ENCODE assay signal across 9 cellular contexts in genomic region chr19:38793186-38793585, GRCh38. TPM values are rescaled to one million over a fixed set of nuclear protein-coding genes. Genes with fewer than 3 reads are reported as not detected.
DNase-seq lines count a peak whose midpoint lies in the region; ATAC-seq lines count a peak whose summit lies in the region.
"Had no signal": no experiment of that assay in that cellular context is flagged by ENCODE, and none has a peak within 500 bp of the region (broad histone marks: within the 10 kb centered on the region; RNA-seq: fewer than 3 reads in every experiment).

No MANE protein-coding gene starts in this region.

- no peak for ATAC-seq in GM21786 (IDR thresholded peaks at IDR 0.05; ENCODE audit: unreplicated experiment)

- H3K4me3 Mint-ChIP-seq in activated naive CD4-positive, alpha-beta T cell treated with anti-CD3 and anti-CD28 coated beads, Interleukin-2, amount 50 U/mL, for 24 hours, result peak overlapping the region; percentile 73
- H3K4me3 Mint-ChIP-seq in activated CD4-positive, alpha-beta memory T cell treated with anti-CD3 and anti-CD28 coated beads for 36 hours, result peak overlapping the region; percentile 40

- POLR2A ChIA-PET in activated CD4-positive, alpha-beta memory T cell treated with anti-CD3 and anti-CD28 coated beads for 36 hours (lab: Charles Lee), result interaction anchor here (1.4 kb wide), 1 partner anchor 56 kb away, joined by 4 read pairs; no protein-coding TSS in a partner anchor

- H3K4me1 Mint-ChIP-seq in activated naive CD4-positive, alpha-beta T cell treated with anti-CD3 and anti-CD28 coated beads, Interleukin-2, amount 50 U/mL, for 24 hours, result peaks cover 4% of the 10 kb centered on the region
- H3K4me1 Mint-ChIP-seq in activated CD4-positive, alpha-beta memory T cell treated with anti-CD3 and anti-CD28 coated beads for 36 hours (ENCODE audit: low read depth), result peaks cover 6% of the 10 kb centered on the region

- H3K36me3 Mint-ChIP-seq in activated naive CD4-positive, alpha-beta T cell treated with anti-CD3 and anti-CD28 coated beads, Interleukin-2, amount 50 U/mL, for 24 hours, result no peaks in the 10 kb centered on the region
- H3K36me3 Mint-ChIP-seq in activated CD4-positive, alpha-beta memory T cell treated with anti-CD3 and anti-CD28 coated beads for 36 hours, result no peaks in the 10 kb centered on the region

- no peak overlapping the region for H3K27ac Mint-ChIP-seq in activated naive CD4-positive, alpha-beta T cell treated with anti-CD3 and anti-CD28 coated beads, Interleukin-2, amount 50 U/mL, for 24 hours
- no peak overlapping the region for H3K27ac Mint-ChIP-seq in activated CD4-positive, alpha-beta memory T cell treated with anti-CD3 and anti-CD28 coated beads for 36 hours

- H3K27me3 Mint-ChIP-seq in activated naive CD4-positive, alpha-beta T cell treated with anti-CD3 and anti-CD28 coated beads, Interleukin-2, amount 50 U/mL, for 24 hours, result no peaks in the 10 kb centered on the region
- no peaks in the 10 kb centered on the region for H3K27me3 Mint-ChIP-seq in activated CD4-positive, alpha-beta memory T cell treated with anti-CD3 and anti-CD28 coated beads for 36 hours

- no peak for DNase-seq in activated naive CD4-positive, alpha-beta T cell treated with Interleukin-2 at 50 U/mL for 16 hours
- DNase-seq in activated CD4-positive, alpha-beta memory T cell treated with anti-CD3 and anti-CD28 coated beads for 36 hours, result no peak
- peak; percentile 37 for DNase-seq in fibroblast of the conjunctiva (ENCODE audit: low read depth)
- peak; percentile 32 for DNase-seq in superior temporal gyrus (ENCODE audit: extremely low spot score)
- DNase-seq in NCI-H187 treated with DMSO at 0.1 percent for 48 hours (lab: John Stamatoyannopoulos, UW), result no peak
- DNase-seq in UCSD-AML1 (lab: John Stamatoyannopoulos, UW; ENCODE audit: unreplicated experiment), result no peak

- no peaks in the 10 kb centered on the region for H3K9me3 Mint-ChIP-seq in activated naive CD4-positive, alpha-beta T cell treated with anti-CD3 and anti-CD28 coated beads, Interleukin-2, amount 50 U/mL, for 24 hours
- no peaks in the 10 kb centered on the region for H3K9me3 Mint-ChIP-seq in activated CD4-positive, alpha-beta memory T cell treated with anti-CD3 and anti-CD28 coated beads for 36 hours

- CTCF ChIA-PET in activated CD4-positive, alpha-beta memory T cell treated with anti-CD3 and anti-CD28 coated beads for 36 hours (lab: Charles Lee), result interaction anchor here (1.0 to 1.7 kb wide), 3 partner anchors 17 to 137 kb away, joined by 3 to 6 read pairs (median 3); partner anchors contain the start of genes MRPS12 and SARS2

- intact Hi-C loops in activated CD4-positive, alpha-beta memory T cell treated with anti-CD3 and anti-CD28 coated beads for 36 hours (cut with micrococcal nuclease), result no loop called here

RNA-seq across cellular contexts. Expression of gene LGALS7B, which starts 4.2 kb away (rescaled TPM):
- not detected for total RNA-seq in activated CD4-positive, alpha-beta memory T cell treated with anti-CD3 and anti-CD28 coated beads for 36 hours
- total RNA-seq: frontal cortex had no signal

RNA-seq across cellular contexts. Expression of gene LGALS4, which starts 19.6 kb away (rescaled TPM):
- total RNA-seq in activated CD4-positive, alpha-beta memory T cell treated with anti-CD3 and anti-CD28 coated beads for 36 hours, result under 1 TPM; 0.33 to 0.70 TPM

RNA-seq across cellular contexts. Expression of gene LGALS7, which starts 19.9 kb away (rescaled TPM):
- not detected for total RNA-seq in activated CD4-positive, alpha-beta memory T cell treated with anti-CD3 and anti-CD28 coated beads for 36 hours
- total RNA-seq: frontal cortex had no signal

RNA-seq across cellular contexts. Expression of gene ECH1, which starts 38.4 kb away (rescaled TPM):
- 100 to 1,000 TPM; 152 to 155 TPM for total RNA-seq in activated CD4-positive, alpha-beta memory T cell treated with anti-CD3 and anti-CD28 coated beads for 36 hours

RNA-seq across cellular contexts. Expression of gene CAPN12, which starts 48.9 kb away (rescaled TPM):
- 1 to 10 TPM; 7.1 to 9.0 TPM for total RNA-seq in activated CD4-positive, alpha-beta memory T cell treated with anti-CD3 and anti-CD28 coated beads for 36 hours

Comparison
In these comparisons a context has a peak if more than half of its experiments do, and no peak if none do; other contexts are left out.
1. DNase-seq: peak in fibroblast of the conjunctiva (single experiment) and superior temporal gyrus (single experiment); none in activated naive CD4-positive, alpha-beta T cell treated with Interleukin-2 at 50 U/mL for 16 hours (single experiment), activated CD4-positive, alpha-beta memory T cell treated with anti-CD3 and anti-CD28 coated beads for 36 hours (single experiment), NCI-H187 treated with DMSO at 0.1 percent for 48 hours (single experiment) and UCSD-AML1 (single experiment).